ENCODE assay signal across 9 cellular contexts in genomic region chr18:21851327-21851961, GRCh38.
A peak's percentile ranks its signal among the peaks of the same experiment; 100 is the strongest.
DNase-seq lines count a peak whose midpoint lies in the region; ATAC-seq and TF ChIP-seq lines count a peak whose summit lies in the region.
"Had no signal": no experiment of that assay in that cellular context is flagged by ENCODE, and none has a peak within 500 bp of the region (broad histone marks: within the 10 kb centered on the region; RNA-seq: fewer than 3 reads in every experiment).

No MANE protein-coding gene starts in this region.

- no peaks in the 10 kb centered on the region for H3K9me3 ChIP-seq in esophagus muscularis mucosa

- H3K27ac ChIP-seq in esophagus muscularis mucosa (replicated peaks in 1 of 4) = no peak overlapping the region

- TF ChIP-seq CTCF in NB4 (IDR thresholded peaks at IDR 0.05; ENCODE audit: low read depth, low read length) (no peak), esophagus muscularis mucosa (IDR thresholded peaks at IDR 0.05) (peak; percentile 48 to 51 (median 48))

- TF ChIP-seq POLR2A in NB4 (IDR thresholded peaks at IDR 0.05; ENCODE audit: extremely low read depth, insufficient read length) = no peak
- no peak for TF ChIP-seq POLR2A in esophagus muscularis mucosa (IDR thresholded peaks at IDR 0.05; ENCODE audit: low read depth)

- no peak for TF ChIP-seq EP300 in esophagus muscularis mucosa (IDR thresholded peaks at IDR 0.05)

- H3K4me1 ChIP-seq in esophagus muscularis mucosa = no peaks in the 10 kb centered on the region

- peaks cover 16 to 43% (median 26%) of the 10 kb centered on the region in 4 donors for H3K36me3 ChIP-seq in esophagus muscularis mucosa

- no peak overlapping the region for H3K4me3 ChIP-seq in NB4 (ENCODE audit: low read depth, low read length)
- H3K4me3 ChIP-seq in esophagus muscularis mucosa = no peak overlapping the region

- WGBS in esophagus muscularis mucosa = 64% methylated on average over 5 of the region's 5 CpGs

- DNase-seq in NCI-H1105 treated with DMSO at 0.1 percent for 48 hours (lab: John Stamatoyannopoulos, UW) = peak; percentile 18
- DNase-seq in NCI-H1105 (lab: John Stamatoyannopoulos, UW) = no peak
- DNase-seq in NB4 (ENCODE audit: low read depth) = peak; percentile 11
- DNase-seq in esophagus muscularis mucosa (ENCODE audit: extremely low spot score) = no peak
- DNase-seq in renal cortical epithelial cell (ENCODE audit: low read depth) = peak; percentile 42
- no peak for DNase-seq in cortex of kidney (lab: John Stamatoyannopoulos, UW)
- DNase-seq: activated effector memory CD4-positive, alpha-beta T cell treated with Interleukin-2 at 50 U/mL for 16 hours had no signal

- no peaks in the 10 kb centered on the region for H3K27me3 ChIP-seq in esophagus muscularis mucosa

- intact Hi-C loops in esophagus muscularis mucosa (cut with DNase I) = no loop called here

- ATAC-seq in GM19023 (IDR thresholded peaks at IDR 0.05; ENCODE audit: unreplicated experiment) (no peak), GM21526 (IDR thresholded peaks at IDR 0.05; ENCODE audit: low FRiP score, unreplicated experiment) (no peak)

Comparison
In these comparisons a context has a peak if more than half of its experiments do, and no peak if none do; other contexts are left out.
1. DNase-seq: peak in NCI-H1105 treated with DMSO at 0.1 percent for 48 hours (single experiment), NB4 (single experiment) and renal cortical epithelial cell (single experiment); none in NCI-H1105 (single experiment), esophagus muscularis mucosa (single experiment) and cortex of kidney (single experiment).